ENCODE assay signal across 9 cellular contexts in the genomic region with DNA sequence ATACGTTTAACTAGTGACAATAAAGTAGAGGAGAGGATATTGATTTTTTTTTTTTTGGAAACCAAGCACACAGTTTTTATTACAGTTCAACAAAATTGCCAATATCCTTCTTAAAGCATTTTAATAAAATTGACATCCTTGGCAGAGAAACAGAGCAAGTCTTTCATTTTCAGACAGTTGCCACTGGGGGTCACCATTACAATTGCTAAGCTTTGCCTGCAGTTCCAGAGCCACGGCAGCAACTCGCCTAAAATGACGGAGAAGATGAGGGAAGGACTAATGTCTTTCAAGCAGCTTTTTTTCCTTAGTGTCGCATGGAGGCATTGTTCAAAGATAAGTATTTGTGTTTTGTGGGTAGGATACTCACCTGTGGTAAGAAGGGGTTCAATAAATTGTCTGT.
DNase-seq lines count a peak whose midpoint lies in the region; TF ChIP-seq lines count a peak whose summit lies in the region.
"Had no signal": no experiment of that assay in that cellular context is flagged by ENCODE, and none has a peak within 500 bp of the region (broad histone marks: within the 10 kb centered on the region; RNA-seq: fewer than 3 reads in every experiment).

No MANE protein-coding gene starts in this region.

- H3K9me3 ChIP-seq in stomach: no peaks in the 10 kb centered on the region

- intact Hi-C loops in stomach (cut with DNase I; ENCODE audit: low total_unique reads): no loop called here

- H3K27ac ChIP-seq in stomach: no peak overlapping the region

- no peaks in the 10 kb centered on the region for H3K9me3 Mint-ChIP-seq in chondrocyte (ENCODE audit: low read depth)

- no peaks in the 10 kb centered on the region for H3K36me3 ChIP-seq in stomach

- TF ChIP-seq CTCF in chondrocyte (IDR thresholded peaks at IDR 0.05): peak; percentile 70
- TF ChIP-seq CTCF in stomach (IDR thresholded peaks at IDR 0.05): no peak

- H3K27me3 ChIP-seq in stomach: no peaks in the 10 kb centered on the region

- no peak overlapping the region for H3K4me3 Mint-ChIP-seq in chondrocyte (ENCODE audit: unreplicated experiment)
- H3K4me3 Mint-ChIP-seq: CD4-positive, CD25-positive, alpha-beta regulatory T cell had no signal

- peaks cover 5% of the 10 kb centered on the region for H3K27me3 Mint-ChIP-seq in chondrocyte (ENCODE audit: low read depth)
- H3K27me3 Mint-ChIP-seq: CD4-positive, CD25-positive, alpha-beta regulatory T cell had no signal

- peak; percentile 23 for DNase-seq in SIG-M5 treated with dmso at 0.1 percent for 504 hours (lab: John Stamatoyannopoulos, UW; ENCODE audit: unreplicated experiment)
- DNase-seq in SIG-M5 (lab: John Stamatoyannopoulos, UW): no peak
- DNase-seq in NCI-H2227 (lab: John Stamatoyannopoulos, UW; ENCODE audit: unreplicated experiment): peak; percentile 61
- no peak for DNase-seq in chondrocyte (ENCODE audit: low spot score)
- DNase-seq in occipital lobe (lab: John Stamatoyannopoulos, UW): peak; percentile 10
- no peak for DNase-seq in stomach
- no peak for DNase-seq in activated CD8-positive, alpha-beta memory T cell treated with anti-CD3 and anti-CD28 coated beads, Interleukin-2, amount 50 U/mL, for 48 hours
- no peak for DNase-seq in GF-D8 (lab: John Stamatoyannopoulos, UW)

- H3K27ac Mint-ChIP-seq in chondrocyte (ENCODE audit: unreplicated experiment): no peak overlapping the region
- H3K27ac Mint-ChIP-seq: CD4-positive, CD25-positive, alpha-beta regulatory T cell had no signal

- H3K4me3 ChIP-seq in stomach: no peak overlapping the region

- 1 to 7% (median 5%) methylated on average over 5 of the region's 5 CpGs for WGBS in stomach, 5 donors

- H3K4me1 Mint-ChIP-seq in chondrocyte (ENCODE audit: low read depth): peaks cover 3% of the 10 kb centered on the region
- H3K4me1 Mint-ChIP-seq: CD4-positive, CD25-positive, alpha-beta regulatory T cell had no signal

- H3K36me3 Mint-ChIP-seq in chondrocyte (ENCODE audit: low read depth): no peaks in the 10 kb centered on the region
- H3K36me3 Mint-ChIP-seq: CD4-positive, CD25-positive, alpha-beta regulatory T cell had no signal

- TF ChIP-seq POLR2A in stomach (IDR thresholded peaks at IDR 0.05): no peak

- no peaks in the 10 kb centered on the region for H3K4me1 ChIP-seq in stomach

- TF ChIP-seq EP300 in stomach (IDR thresholded peaks at IDR 0.05): no peak

Comparison
In these comparisons a context has a peak if more than half of its experiments do, and no peak if none do; other contexts are left out.
1. DNase-seq: peak in SIG-M5 treated with dmso at 0.1 percent for 504 hours (single experiment), NCI-H2227 (single experiment) and occipital lobe (single experiment); none in SIG-M5 (single experiment), chondrocyte (single experiment), stomach (single experiment), activated CD8-positive, alpha-beta memory T cell treated with anti-CD3 and anti-CD28 coated beads, Interleukin-2, amount 50 U/mL, for 48 hours (single experiment) and GF-D8 (single experiment).